8 cellular contexts compared by ENCODE assay signal in the genomic region with DNA sequence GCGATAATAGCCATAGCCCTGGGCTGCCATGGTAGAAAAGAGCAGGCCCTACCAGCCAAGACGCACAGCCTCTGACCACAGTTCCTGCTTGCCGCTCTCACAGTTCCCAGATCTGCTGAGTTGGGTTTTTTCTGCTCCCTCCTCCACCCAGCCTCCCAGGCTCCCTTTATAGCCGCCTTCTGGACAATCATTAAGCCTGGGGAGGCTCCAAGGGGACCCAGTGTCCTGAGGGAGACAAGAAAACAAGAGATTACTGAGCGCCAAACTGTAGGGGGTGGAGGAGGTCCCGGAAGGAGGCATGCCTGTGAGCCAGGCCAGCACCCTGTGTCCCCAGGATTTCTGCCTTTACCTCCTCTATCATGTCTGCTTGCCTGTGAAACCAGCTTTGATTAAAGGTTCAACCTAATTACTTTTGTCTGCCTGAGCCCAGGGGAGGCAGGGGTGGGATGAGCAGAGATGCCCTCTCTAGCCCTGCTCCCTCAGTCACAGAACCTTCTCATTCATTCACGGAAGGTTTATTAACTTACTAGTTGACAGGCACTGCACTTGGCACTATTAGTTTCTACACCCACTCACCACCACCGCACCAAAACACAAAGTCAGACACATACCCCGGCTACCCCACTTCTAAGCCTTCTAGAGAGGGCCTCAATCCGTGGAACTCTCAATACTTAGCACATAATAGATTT. TPM values are rescaled to one million over a fixed set of nuclear protein-coding genes. Genes with fewer than 3 reads are reported as not detected.
A peak's percentile ranks its signal among the peaks of the same experiment; 100 is the strongest.
DNase-seq lines count a peak whose midpoint lies in the region; ATAC-seq and TF ChIP-seq lines count a peak whose summit lies in the region.

No MANE protein-coding gene starts in this region.

- H3K4me3 ChIP-seq in HL-60 (replicated peaks; ENCODE audit: insufficient read depth, low read length) = peak overlapping the region; percentile 74
- H3K4me3 ChIP-seq in heart left ventricle = peak overlapping the region in 10 of 12 donors; percentile 67 to 95 (median 82)
- peak overlapping the region; percentile 85 for H3K4me3 ChIP-seq in retinal pigment epithelial cell (ENCODE audit: low read length)

- H3K9me3 ChIP-seq in heart left ventricle = no peaks in the 10 kb centered on the region

- TF ChIP-seq POLR2A in heart left ventricle (IDR thresholded peaks at IDR 0.05) = no peak

- peaks cover 0 to 21% (median 19%) of the 10 kb centered on the region in 9 donors for H3K36me3 ChIP-seq in heart left ventricle

- DNase-seq in activated CD8-positive, alpha-beta memory T cell treated with anti-CD3 and anti-CD28 coated beads, Interleukin-2, amount 10 ng/mL, durations not matched to agents 7 days and 5 days = no peak
- no peak for DNase-seq in activated CD8-positive, alpha-beta memory T cell treated with anti-CD3 and anti-CD28 coated beads, Interleukin-2, amount 50 U/mL, for 4 hours
- peak in 1 of 2 experiments; percentile 65 for DNase-seq in HL-60 (ENCODE audit: low read depth in 1 of 2, low spot score in 1 of 2)
- no peak for DNase-seq in activated T-helper 1 cell treated with anti-CD3 and anti-CD28 coated beads, Interleukin-12 subunit alpha, Interleukin-12 subunit beta, Interleukin-2, Interleukin-4 antibody, amounts not matched to agents 30 ng/mL and 10 ng/mL and 1 ng/mL, durations not matched to agents 14 hours and 24 hours and 36 hours (ENCODE audit: low spot score)
- DNase-seq in heart left ventricle = peak in 2 of 5 donors; percentile 36 to 38
- DNase-seq in retinal pigment epithelial cell (ENCODE audit: low read depth) = no peak
- DNase-seq in NCI-H1694 treated with DMSO at 0.1 percent for 48 hours (lab: John Stamatoyannopoulos, UW) = no peak
- DNase-seq in NAMALWA (ENCODE audit: low spot score) = no peak

- TF ChIP-seq CTCF in HL-60 (IDR thresholded peaks at IDR 0.05; ENCODE audit: insufficient read depth, low read length) (no peak), heart left ventricle (IDR thresholded peaks at IDR 0.05) (no peak), retinal pigment epithelial cell (conservative IDR thresholded peaks at IDR 0.05; ENCODE audit: low read depth, low read length) (no peak)

- intact Hi-C loops in activated T-helper 1 cell treated with anti-CD3 and anti-CD28 coated beads, Interleukin-12 subunit alpha, Interleukin-12 subunit beta, Interleukin-2, Interleukin-4 antibody, amounts not matched to agents 30 ng/mL and 10 ng/mL and 1 ng/mL, durations not matched to agents 14 hours and 24 hours and 36 hours (cut with micrococcal nuclease) = loop anchor here (1.0 to 2.0 kb wide), 9 partner anchors 11 to 101 kb away; a partner anchor contains a TSS
- intact Hi-C loops in heart left ventricle (cut with DNase I) = loop anchor here in 3 of 10 donors (2.0 to 5.0 kb wide), 3 partner anchors 27 to 122 kb away; a partner anchor contains a TSS

- no peaks in the 10 kb centered on the region for H3K27me3 Mint-ChIP-seq in activated CD8-positive, alpha-beta memory T cell treated with anti-CD3 and anti-CD28 coated beads, Interleukin-2, amount 10 ng/mL, durations not matched to agents 7 days and 5 days
- H3K27me3 Mint-ChIP-seq in activated T-helper 1 cell treated with anti-CD3 and anti-CD28 coated beads, Interleukin-12 subunit alpha, Interleukin-12 subunit beta, Interleukin-2, Interleukin-4 antibody, amounts not matched to agents 30 ng/mL and 10 ng/mL and 1 ng/mL, durations not matched to agents 14 hours and 24 hours and 36 hours (ENCODE audit: insufficient read depth) = no peaks in the 10 kb centered on the region

- ATAC-seq in activated CD8-positive, alpha-beta memory T cell treated with anti-CD3 and anti-CD28 coated beads, Interleukin-2, amount 10 ng/mL, durations not matched to agents 7 days and 5 days = no peak
- no peak for ATAC-seq in heart left ventricle

- H3K27me3 ChIP-seq in HL-60 (ENCODE audit: insufficient read depth, poor library complexity, severe bottlenecking) = no peaks in the 10 kb centered on the region
- H3K27me3 ChIP-seq in heart left ventricle = no peaks in the 10 kb centered on the region

- CTCF ChIA-PET in activated CD8-positive, alpha-beta memory T cell treated with anti-CD3 and anti-CD28 coated beads, Interleukin-2, amount 10 ng/mL, durations not matched to agents 7 days and 5 days (lab: Charles Lee) = interaction anchor here (0.9 to 3.0 kb wide), 6 partner anchors 10 to 240 kb away, joined by 3 to 12 read pairs (median 5); a partner anchor contains a TSS

- peaks cover 9% of the 10 kb centered on the region for H3K36me3 Mint-ChIP-seq in activated CD8-positive, alpha-beta memory T cell treated with anti-CD3 and anti-CD28 coated beads, Interleukin-2, amount 10 ng/mL, durations not matched to agents 7 days and 5 days
- peaks cover 10% of the 10 kb centered on the region for H3K36me3 Mint-ChIP-seq in activated T-helper 1 cell treated with anti-CD3 and anti-CD28 coated beads, Interleukin-12 subunit alpha, Interleukin-12 subunit beta, Interleukin-2, Interleukin-4 antibody, amounts not matched to agents 30 ng/mL and 10 ng/mL and 1 ng/mL, durations not matched to agents 14 hours and 24 hours and 36 hours (ENCODE audit: low read depth)

- H3K4me1 ChIP-seq in heart left ventricle = peaks cover 5 to 33% (median 18%) of the 10 kb centered on the region in 12 donors

- H3K9me3 Mint-ChIP-seq in activated CD8-positive, alpha-beta memory T cell treated with anti-CD3 and anti-CD28 coated beads, Interleukin-2, amount 10 ng/mL, durations not matched to agents 7 days and 5 days (ENCODE audit: low read depth) = no peaks in the 10 kb centered on the region
- no peaks in the 10 kb centered on the region for H3K9me3 Mint-ChIP-seq in activated T-helper 1 cell treated with anti-CD3 and anti-CD28 coated beads, Interleukin-12 subunit alpha, Interleukin-12 subunit beta, Interleukin-2, Interleukin-4 antibody, amounts not matched to agents 30 ng/mL and 10 ng/mL and 1 ng/mL, durations not matched to agents 14 hours and 24 hours and 36 hours

- peak overlapping the region; percentile 71 for H3K4me3 Mint-ChIP-seq in activated CD8-positive, alpha-beta memory T cell treated with anti-CD3 and anti-CD28 coated beads, Interleukin-2, amount 10 ng/mL, durations not matched to agents 7 days and 5 days
- peak overlapping the region; percentile 80 for H3K4me3 Mint-ChIP-seq in activated T-helper 1 cell treated with anti-CD3 and anti-CD28 coated beads, Interleukin-12 subunit alpha, Interleukin-12 subunit beta, Interleukin-2, Interleukin-4 antibody, amounts not matched to agents 30 ng/mL and 10 ng/mL and 1 ng/mL, durations not matched to agents 14 hours and 24 hours and 36 hours

- WGBS in heart left ventricle, 4 donors = 68 to 81% (median 74%) methylated on average over 10 of the region's 10 CpGs

- H3K27ac ChIP-seq in HL-60 (replicated peaks) = peak overlapping the region; percentile 87
- peak overlapping the region in 9 of 12 donors; percentile 6 to 85 (median 72) for H3K27ac ChIP-seq in heart left ventricle

- H3K27ac Mint-ChIP-seq in activated CD8-positive, alpha-beta memory T cell treated with anti-CD3 and anti-CD28 coated beads, Interleukin-2, amount 10 ng/mL, durations not matched to agents 7 days and 5 days = peak overlapping the region; percentile 83
- peak overlapping the region; percentile 74 for H3K27ac Mint-ChIP-seq in activated T-helper 1 cell treated with anti-CD3 and anti-CD28 coated beads, Interleukin-12 subunit alpha, Interleukin-12 subunit beta, Interleukin-2, Interleukin-4 antibody, amounts not matched to agents 30 ng/mL and 10 ng/mL and 1 ng/mL, durations not matched to agents 14 hours and 24 hours and 36 hours

- peaks cover 25% of the 10 kb centered on the region for H3K4me1 Mint-ChIP-seq in activated CD8-positive, alpha-beta memory T cell treated with anti-CD3 and anti-CD28 coated beads, Interleukin-2, amount 10 ng/mL, durations not matched to agents 7 days and 5 days
- H3K4me1 Mint-ChIP-seq in activated T-helper 1 cell treated with anti-CD3 and anti-CD28 coated beads, Interleukin-12 subunit alpha, Interleukin-12 subunit beta, Interleukin-2, Interleukin-4 antibody, amounts not matched to agents 30 ng/mL and 10 ng/mL and 1 ng/mL, durations not matched to agents 14 hours and 24 hours and 36 hours (ENCODE audit: low read depth) = peaks cover 21% of the 10 kb centered on the region

RNA-seq across cellular contexts. Expression of a gene that starts 1.2 kb away (rescaled TPM):
- total RNA-seq in activated CD8-positive, alpha-beta memory T cell treated with anti-CD3 and anti-CD28 coated beads, Interleukin-2, amount 10 ng/mL, durations not matched to agents 7 days and 5 days = 10 to 100 TPM; 26.0 to 26.5 TPM
- 24.3 and 28.7 TPM in 2 replicates for total RNA-seq in activated T-helper 1 cell treated with anti-CD3 and anti-CD28 coated beads, Interleukin-12 subunit alpha, Interleukin-12 subunit beta, Interleukin-2, Interleukin-4 antibody, amounts not matched to agents 30 ng/mL and 10 ng/mL and 1 ng/mL, durations not matched to agents 14 hours and 24 hours and 36 hours
- 10 to 100 TPM in 3 of 9 donors, 1 to 10 TPM in 6; 4.5 to 18.5 (median 7.7) TPM for total RNA-seq in heart left ventricle
- 10 to 100 TPM in 1 of 2 donors, 1 to 10 TPM in 1; 7.4 to 10.1 TPM for polyA plus RNA-seq in heart left ventricle

RNA-seq across cellular contexts. Expression of a gene that starts 10.9 kb away (rescaled TPM):
- 10 to 100 TPM; 73.9 to 91.5 TPM for total RNA-seq in activated CD8-positive, alpha-beta memory T cell treated with anti-CD3 and anti-CD28 coated beads, Interleukin-2, amount 10 ng/mL, durations not matched to agents 7 days and 5 days
- 141 and 142 TPM in 2 replicates for total RNA-seq in activated T-helper 1 cell treated with anti-CD3 and anti-CD28 coated beads, Interleukin-12 subunit alpha, Interleukin-12 subunit beta, Interleukin-2, Interleukin-4 antibody, amounts not matched to agents 30 ng/mL and 10 ng/mL and 1 ng/mL, durations not matched to agents 14 hours and 24 hours and 36 hours
- total RNA-seq in heart left ventricle = 10 to 100 TPM; 31.9 to 57.1 (median 44.4) TPM
- polyA plus RNA-seq in heart left ventricle = 10 to 100 TPM; 21.5 to 74.8 TPM

RNA-seq across cellular contexts. Expression of a gene that starts 11.3 kb away (rescaled TPM):
- total RNA-seq in activated CD8-positive, alpha-beta memory T cell treated with anti-CD3 and anti-CD28 coated beads, Interleukin-2, amount 10 ng/mL, durations not matched to agents 7 days and 5 days = 1,000 to 10,000 TPM in 1 of 2 experiments, 100 to 1,000 TPM in 1; 945 to 1,070 TPM
- total RNA-seq in activated T-helper 1 cell treated with anti-CD3 and anti-CD28 coated beads, Interleukin-12 subunit alpha, Interleukin-12 subunit beta, Interleukin-2, Interleukin-4 antibody, amounts not matched to agents 30 ng/mL and 10 ng/mL and 1 ng/mL, durations not matched to agents 14 hours and 24 hours and 36 hours = 1,440 and 1,455 TPM in 2 replicates
- 1,000 to 10,000 TPM in 2 of 9 donors, 100 to 1,000 TPM in 7; 719 to 1,307 (median 821) TPM for total RNA-seq in heart left ventricle
- 1,000 to 10,000 TPM; 1,773 to 1,882 TPM for polyA plus RNA-seq in heart left ventricle

RNA-seq across cellular contexts. Expression of a gene that starts 27.5 kb away (rescaled TPM):
- 100 to 1,000 TPM; 108 to 163 TPM for total RNA-seq in activated CD8-positive, alpha-beta memory T cell treated with anti-CD3 and anti-CD28 coated beads, Interleukin-2, amount 10 ng/mL, durations not matched to agents 7 days and 5 days
- 216 and 219 TPM in 2 replicates for total RNA-seq in activated T-helper 1 cell treated with anti-CD3 and anti-CD28 coated beads, Interleukin-12 subunit alpha, Interleukin-12 subunit beta, Interleukin-2, Interleukin-4 antibody, amounts not matched to agents 30 ng/mL and 10 ng/mL and 1 ng/mL, durations not matched to agents 14 hours and 24 hours and 36 hours
- 100 to 1,000 TPM in 1 of 9 donors, 10 to 100 TPM in 8; 45.9 to 104 (median 68.6) TPM for total RNA-seq in heart left ventricle
- polyA plus RNA-seq in heart left ventricle = 100 to 1,000 TPM in 1 of 2 donors, 10 to 100 TPM in 1; 34.7 to 260 TPM

RNA-seq across cellular contexts. Expression of a gene that starts 31.5 kb away (rescaled TPM):
- total RNA-seq in activated CD8-positive, alpha-beta memory T cell treated with anti-CD3 and anti-CD28 coated beads, Interleukin-2, amount 10 ng/mL, durations not matched to agents 7 days and 5 days = 10 to 100 TPM; 43.4 to 47.1 TPM
- total RNA-seq in activated T-helper 1 cell treated with anti-CD3 and anti-CD28 coated beads, Interleukin-12 subunit alpha, Interleukin-12 subunit beta, Interleukin-2, Interleukin-4 antibody, amounts not matched to agents 30 ng/mL and 10 ng/mL and 1 ng/mL, durations not matched to agents 14 hours and 24 hours and 36 hours = 50.1 and 53.6 TPM in 2 replicates
- total RNA-seq in heart left ventricle = 10 to 100 TPM in 6 of 9 donors, 1 to 10 TPM in 3; 7.9 to 15.8 (median 11.7) TPM
- polyA plus RNA-seq in heart left ventricle = 10 to 100 TPM in 1 of 2 donors, 1 to 10 TPM in 1; 9.5 to 27.3 TPM
